ENCODE assay signal across 15 cellular contexts in the genomic region with DNA sequence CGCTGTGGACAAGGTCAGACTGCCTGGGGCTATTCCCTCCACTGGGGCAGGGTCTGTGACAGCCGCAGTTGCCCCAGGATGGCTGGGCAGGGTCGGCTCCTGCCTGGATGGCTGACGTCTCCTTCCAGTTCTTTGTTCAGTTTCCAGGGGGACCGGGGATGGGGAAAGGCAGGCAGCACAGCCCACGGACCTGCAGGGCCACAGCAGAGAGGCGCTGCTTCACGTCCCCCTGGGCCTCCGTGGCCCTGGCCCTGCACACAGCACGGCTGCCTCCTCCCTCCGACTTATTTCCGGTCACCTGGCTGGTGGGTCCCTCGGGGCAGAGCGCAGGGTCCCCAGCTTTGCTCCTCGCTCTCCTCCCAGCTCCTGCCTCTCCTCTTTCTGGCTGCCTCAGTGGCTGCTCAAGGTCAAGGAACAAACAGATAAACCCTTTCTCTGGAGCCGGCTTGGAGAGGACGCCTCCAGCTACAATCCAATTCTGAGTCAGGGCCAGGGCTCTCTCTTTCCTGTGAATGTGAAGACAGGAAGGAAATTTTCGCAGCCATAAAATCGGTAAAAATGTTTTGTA.
DNase-seq lines count a peak whose midpoint lies in the region; ATAC-seq, FAIRE-seq and TF ChIP-seq lines count a peak whose summit lies in the region.
"Had no signal": no experiment of that assay in that cellular context is flagged by ENCODE, and none has a peak within 500 bp of the region (broad histone marks: within the 10 kb centered on the region; RNA-seq: fewer than 3 reads in every experiment).

No MANE protein-coding gene starts in this region.

- H3K27ac Mint-ChIP-seq in chondrocyte (ENCODE audit: unreplicated experiment) = peak overlapping the region; percentile 24

- peak; percentile 33 to 39 for ATAC-seq in gastrocnemius medialis
- ATAC-seq in GM18873 (IDR thresholded peaks at IDR 0.05; ENCODE audit: low FRiP score, unreplicated experiment) = no peak
- ATAC-seq in omental fat pad (ENCODE audit: low FRiP score) = no peak
- ATAC-seq in GM21390 (IDR thresholded peaks at IDR 0.05; ENCODE audit: unreplicated experiment) = no peak
- ATAC-seq: A549 had no signal

- H3K36me3 ChIP-seq in BLaER1 (no peaks in the 10 kb centered on the region), kidney (ENCODE audit: control insufficient read depth in 1 of 2, insufficient read depth in 2 of 2, low read length in 2 of 2) (no peaks in the 10 kb centered on the region), gastrocnemius medialis (no peaks in the 10 kb centered on the region)

- no peak for FAIRE-seq in kidney (lab: Jason Lieb, UNC)
- FAIRE-seq: A549, GM12891 had no signal

- intact Hi-C loops in kidney (cut with DNase I) (no loop called here), gastrocnemius medialis (cut with DNase I; ENCODE audit: low total_unique reads) (no loop called here)

- peaks cover 46% of the 10 kb centered on the region for H3K4me1 ChIP-seq in BLaER1
- peaks cover 7 to 9% of the 10 kb centered on the region in 2 donors for H3K4me1 ChIP-seq in kidney (ENCODE audit: control insufficient read depth in 1 of 2, insufficient read depth in 1 of 2, low read depth in 1 of 2, low read length in 2 of 2)
- peaks cover 7 to 10% of the 10 kb centered on the region in 2 donors for H3K4me1 ChIP-seq in gastrocnemius medialis

- H3K36me3 Mint-ChIP-seq in chondrocyte (ENCODE audit: low read depth) = no peaks in the 10 kb centered on the region
- H3K36me3 Mint-ChIP-seq: activated naive CD8-positive, alpha-beta T cell had no signal

- H3K4me3 Mint-ChIP-seq in chondrocyte (ENCODE audit: unreplicated experiment) = no peak overlapping the region
- H3K4me3 Mint-ChIP-seq: activated naive CD8-positive, alpha-beta T cell; T-helper 1 cell treated with Interleukin-12 subunit alpha and Interleukin-12 subunit beta and Interleukin-4 antibody, amounts not matched to agents 30 μg/mL and 1 μg/mL, for 36 hours had no signal

- H3K9ac ChIP-seq in BLaER1 (peak overlapping the region; percentile 31; the same call in 1 of the 2 replicates), kidney (ENCODE audit: low read length in 2 of 2) (peak overlapping the region; percentile 34 to 58)

- H3K4me1 Mint-ChIP-seq in chondrocyte (ENCODE audit: low read depth) = peaks cover 26% of the 10 kb centered on the region

- peak overlapping the region; percentile 87 for H3K4me2 ChIP-seq in BLaER1
- H3K4me2 ChIP-seq: A549 had no signal

- H3K9me3 Mint-ChIP-seq in chondrocyte (ENCODE audit: low read depth) = no peaks in the 10 kb centered on the region
- H3K9me3 Mint-ChIP-seq: T-helper 1 cell treated with Interleukin-12 subunit alpha and Interleukin-12 subunit beta and Interleukin-4 antibody, amounts not matched to agents 30 μg/mL and 1 μg/mL, for 36 hours had no signal

- no peaks in the 10 kb centered on the region for H3K27me3 Mint-ChIP-seq in chondrocyte (ENCODE audit: low read depth)
- H3K27me3 Mint-ChIP-seq: activated naive CD8-positive, alpha-beta T cell had no signal

- H3K27me3 ChIP-seq in BLaER1 = no peaks in the 10 kb centered on the region
- H3K27me3 ChIP-seq in gastrocnemius medialis = no peaks in the 10 kb centered on the region

- no peaks in the 10 kb centered on the region for H4K20me1 ChIP-seq in BLaER1

- no peak for TF ChIP-seq POLR2A in gastrocnemius medialis (IDR thresholded peaks at IDR 0.05)

- H3K27ac ChIP-seq in BLaER1 (peak overlapping the region; percentile 79), kidney (ENCODE audit: low read depth in 2 of 2, low read length in 2 of 2) (peak overlapping the region; percentile 59 to 85), gastrocnemius medialis (peak overlapping the region; percentile 11 to 66 (median 60))

- DNase-seq in chondrocyte (ENCODE audit: low spot score) = no peak
- DNase-seq in kidney = peak; percentile 78
- DNase-seq in gastrocnemius medialis = no peak
- no peak for DNase-seq in NCI-H128 (lab: John Stamatoyannopoulos, UW; ENCODE audit: unreplicated experiment)
- DNase-seq in omental fat pad (ENCODE audit: low spot score) = no peak
- DNase-seq: DMS53, NCI-H1417, occipital lobe had no signal

- in situ Hi-C loops in gastrocnemius medialis (cut with MboI; ENCODE audit: low sequenced_read_pairs in 4 of 4) = loop anchor here in 1 of 4 donors (25.0 kb wide), 1 partner anchor 111 kb away; no protein-coding TSS in a partner anchor

- no peak for TF ChIP-seq CTCF in chondrocyte (IDR thresholded peaks at IDR 0.05)
- TF ChIP-seq CTCF in kidney (IDR thresholded peaks at IDR 0.05; ENCODE audit: borderline replicate concordance, extremely low read depth, insufficient read depth) = no peak
- no peak for TF ChIP-seq CTCF in gastrocnemius medialis (IDR thresholded peaks at IDR 0.05 in 4 of 5, conservative IDR thresholded peaks at IDR 0.05 in 1 of 5)
- TF ChIP-seq CTCF in omental fat pad (IDR thresholded peaks at IDR 0.05) = no peak

- H3K9me3 ChIP-seq in BLaER1 (peaks cover 11% of the 10 kb centered on the region), kidney (ENCODE audit: control insufficient read depth in 1 of 2, low read length in 2 of 2) (no peaks in the 10 kb centered on the region), gastrocnemius medialis (no peaks in the 10 kb centered on the region)

- H3K4me3 ChIP-seq in BLaER1 (0 out of 2 replicates have a peak overlapping the region, but pooled peaks have one; percentile 17), kidney (ENCODE audit: low read length in 2 of 2) (no peak overlapping the region), gastrocnemius medialis (no peak overlapping the region)
- H3K4me3 ChIP-seq: A549 had no signal

Comparison
In these comparisons a context has a peak if more than half of its experiments do, and no peak if none do; other contexts are left out.
1. ATAC-seq: peak in gastrocnemius medialis (2 of 2); none in GM18873 (single experiment), omental fat pad (single experiment) and GM21390 (single experiment).
2. Peak in every context shown above with its lines, with median percentiles within 50 percentile points of each other: H3K27ac ChIP-seq.